ENCODE assay signal across 32 cellular contexts in genomic region chr7:103984050-103984449, GRCh38. TPM values are rescaled to one million over a fixed set of nuclear protein-coding genes. Genes with fewer than 3 reads are reported as not detected.
"Had no signal": no experiment of that assay in that cellular context is flagged by ENCODE, and none has a peak within 500 bp of the region (broad histone marks: within the 10 kb centered on the region; RNA-seq: fewer than 3 reads in every experiment).

No MANE protein-coding gene starts in this region.

- ATAC-seq: activated CD4-positive, alpha-beta T cell treated with anti-CD3 and anti-CD28 coated beads for 36 hours; activated CD8-positive, alpha-beta memory T cell treated with anti-CD3 and anti-CD28 coated beads, Interleukin-2, amount 10 ng/mL, durations not matched to agents 7 days and 5 days; activated CD8-positive, alpha-beta T cell treated with anti-CD3 and anti-CD28 coated beads, Interleukin-2, amount 10 ng/mL, durations not matched to agents 7 days and 5 days; activated naive CD8-positive, alpha-beta T cell treated with anti-CD3 and anti-CD28 coated beads, Interleukin-2, amount 50 U/mL, for 24 hours; body of pancreas had no signal

- DNase-seq: activated CD4-positive, alpha-beta memory T cell treated with anti-CD3 and anti-CD28 coated beads for 36 hours; activated CD4-positive, alpha-beta T cell treated with anti-CD3 and anti-CD28 coated beads for 36 hours; activated CD4-positive, alpha-beta T cell treated with anti-CD3 and anti-CD28 coated beads, Interleukin-2, amount 10 ng/mL, durations not matched to agents 24 days and 14 days; activated CD4-positive, CD25-positive, alpha-beta regulatory T cell; activated CD4-positive, CD25-positive, alpha-beta regulatory T cell treated with anti-CD3 and anti-CD28 coated beads, Interleukin-2, amount 50 U/mL, for 72 hours; activated CD8-positive, alpha-beta memory T cell treated with anti-CD3 and anti-CD28 coated beads, Interleukin-2, amount 10 ng/mL, durations not matched to agents 7 days and 5 days; activated CD8-positive, alpha-beta memory T cell treated with anti-CD3 and anti-CD28 coated beads, Interleukin-2, amount 50 U/mL, for 4 hours; activated CD8-positive, alpha-beta T cell treated with anti-CD3 and anti-CD28 coated beads, Interleukin-2, amount 10 ng/mL, durations not matched to agents 7 days and 5 days; activated effector memory CD4-positive, alpha-beta T cell treated with anti-CD3 and anti-CD28 coated beads, Interleukin-2, amount 50 U/mL, for 16 hours; activated naive CD4-positive, alpha-beta T cell treated with anti-CD3 and anti-CD28 coated beads for 36 hours; activated naive CD8-positive, alpha-beta T cell treated with anti-CD3 and anti-CD28 coated beads for 36 hours; activated naive CD8-positive, alpha-beta T cell treated with anti-CD3 and anti-CD28 coated beads, Interleukin-2, amount 50 U/mL, for 24 hours; activated T-cell treated with anti-CD3 and anti-CD28 coated beads, Interleukin-2, amount 50 U/mL, for 1 hour; activated T-cell treated with anti-CD3 and anti-CD28 coated beads, Interleukin-2, amount 50 U/mL, for 48 hours; adrenal gland; amygdala; aorta; body of pancreas; central memory CD4-positive, alpha-beta T cell; cerebellar nuclear complex; colonic mucosa; effector CD8-positive, alpha-beta T cell; esophagus squamous epithelium; foreskin melanocyte; T-helper 2 cell had no signal

- FAIRE-seq: endometrium, endothelial cell of umbilical vein had no signal

- H3K9me3 ChIP-seq: adrenal gland, body of pancreas, colonic mucosa, esophagus squamous epithelium had no signal

- H3K4me1 ChIP-seq: adrenal gland, colonic mucosa had no signal

- H3K36me3 ChIP-seq: adrenal gland, colonic mucosa, esophagus squamous epithelium had no signal

- H3K4me3 ChIP-seq: adrenal gland, body of pancreas, colonic mucosa, esophagus squamous epithelium had no signal

- H3K27ac ChIP-seq: adrenal gland, body of pancreas, colonic mucosa, epithelial cell of prostate, esophagus squamous epithelium had no signal

RNA-seq across cellular contexts. Expression of gene RELN, which starts 5.4 kb away (rescaled TPM):
- total RNA-seq: activated CD4-positive, alpha-beta memory T cell treated with anti-CD3 and anti-CD28 coated beads for 36 hours; activated CD4-positive, alpha-beta T cell treated with anti-CD3 and anti-CD28 coated beads for 36 hours; activated CD4-positive, alpha-beta T cell treated with anti-CD3 and anti-CD28 coated beads, Interleukin-2, amount 10 ng/mL, durations not matched to agents 24 days and 14 days; activated CD8-positive, alpha-beta memory T cell treated with anti-CD3 and anti-CD28 coated beads for 36 hours; activated CD8-positive, alpha-beta memory T cell treated with anti-CD3 and anti-CD28 coated beads, Interleukin-2, amount 10 ng/mL, durations not matched to agents 7 days and 5 days; activated CD8-positive, alpha-beta T cell treated with anti-CD3 and anti-CD28 coated beads, Interleukin-2, amount 10 ng/mL, durations not matched to agents 7 days and 5 days; activated naive CD4-positive, alpha-beta T cell treated with anti-CD3 and anti-CD28 coated beads for 36 hours; activated naive CD8-positive, alpha-beta T cell treated with anti-CD3 and anti-CD28 coated beads for 36 hours; activated T-helper 1 cell treated with anti-CD3 and anti-CD28 coated beads, Interleukin-12 subunit alpha, Interleukin-12 subunit beta, Interleukin-2, Interleukin-4 antibody, amounts not matched to agents 30 ng/mL and 10 ng/mL and 1 ng/mL, durations not matched to agents 14 hours and 24 hours and 36 hours; activated T-helper 2 cell treated with anti-CD3 and anti-CD28 coated beads, Interferon-gamma antibody, Interleukin-2, Interleukin-4, amounts not matched to agents 10 μg/mL and 5 μg/mL and 100 μg/mL, durations not matched to agents 14 hours and 24 hours and 36 hours; T-helper 1 cell treated with Interleukin-12 subunit alpha and Interleukin-12 subunit beta and Interleukin-4 antibody, amounts not matched to agents 30 ng/mL and 1 ng/mL, for 36 hours had no signal
